ENCODE assay signal across 26 cellular contexts in genomic region chr4:4415107-4415805, GRCh38. TPM values are rescaled to one million over a fixed set of nuclear protein-coding genes. Genes with fewer than 3 reads are reported as not detected.
DNase-seq lines count a peak whose midpoint lies in the region; ATAC-seq and TF ChIP-seq lines count a peak whose summit lies in the region.
"Had no signal": no experiment of that assay in that cellular context is flagged by ENCODE, and none has a peak within 500 bp of the region (broad histone marks: within the 10 kb centered on the region; RNA-seq: fewer than 3 reads in every experiment).

No MANE protein-coding gene starts in this region.

- no peaks in the 10 kb centered on the region for H3K27me3 ChIP-seq in right cardiac atrium (ENCODE audit: control insufficient read depth, insufficient read depth)
- H3K27me3 ChIP-seq in heart right ventricle: no peaks in the 10 kb centered on the region
- H3K27me3 ChIP-seq in lower lobe of right lung (ENCODE audit: low read depth): no peaks in the 10 kb centered on the region
- H3K27me3 ChIP-seq in suprapubic skin: no peaks in the 10 kb centered on the region

- H3K4me1 ChIP-seq in right cardiac atrium (ENCODE audit: control insufficient read depth, insufficient read depth, low read length) (no peaks in the 10 kb centered on the region), heart right ventricle (no peaks in the 10 kb centered on the region), lower lobe of right lung (no peaks in the 10 kb centered on the region), suprapubic skin (no peaks in the 10 kb centered on the region)

- no peak overlapping the region for H3K4me3 Mint-ChIP-seq in chondrocyte (ENCODE audit: unreplicated experiment)
- H3K4me3 Mint-ChIP-seq: CD4-positive, alpha-beta memory T cell; GM23338; H9; HFFc6 had no signal

- WGBS in right cardiac atrium: 96% methylated on average over 19 of the region's 19 CpGs
- WGBS in heart right ventricle, 2 donors: 94 to 95% methylated on average over 19 of the region's 19 CpGs
- 92% methylated on average over 18 of the region's 19 CpGs for WGBS in suprapubic skin

- H3K4me3 ChIP-seq in right cardiac atrium (ENCODE audit: low read length) (no peak overlapping the region), heart right ventricle (no peak overlapping the region), lower lobe of right lung (no peak overlapping the region), suprapubic skin (no peak overlapping the region)
- H3K4me3 ChIP-seq: GM23338, SK-N-MC had no signal

- DNase-seq in right cardiac atrium: no peak
- no peak for DNase-seq in heart right ventricle
- DNase-seq in chondrocyte (ENCODE audit: low spot score): peak; percentile 85
- peak; percentile 30 for DNase-seq in lower lobe of right lung
- DNase-seq in suprapubic skin (ENCODE audit: low spot score in 2 of 2): peak; percentile 30 to 77
- no peak for DNase-seq in NCI-H2107 treated with DMSO at 0.1 percent for 48 hours (lab: John Stamatoyannopoulos, UW; ENCODE audit: unreplicated experiment)
- DNase-seq in NK-92 (lab: John Stamatoyannopoulos, UW; ENCODE audit: unreplicated experiment): no peak
- DNase-seq: CD4-positive, alpha-beta memory T cell; COR-L47; DMS53; H9; HFFc6; Karpas-422; NCI-H1092; NCI-H1417 treated with DMSO at 0.1 percent for 48 hours; NCI-H1694 treated with DMSO at 0.1 percent for 48 hours; NCI-H2081; NCI-H2171; NCI-H226; NCI-H510A; SHP77 treated with DMSO at 0.1 percent for 48 hours had no signal

- intact Hi-C loops in right cardiac atrium (cut with DNase I): no loop called here
- intact Hi-C loops in heart right ventricle (cut with DNase I): no loop called here
- intact Hi-C loops in lower lobe of right lung (cut with DNase I): no loop called here

- no peaks in the 10 kb centered on the region for H3K4me1 Mint-ChIP-seq in chondrocyte (ENCODE audit: low read depth)
- H3K4me1 Mint-ChIP-seq: H9 had no signal

- no peaks in the 10 kb centered on the region for H3K9me3 Mint-ChIP-seq in chondrocyte (ENCODE audit: low read depth)
- H3K9me3 Mint-ChIP-seq: HFFc6 had no signal

- H3K36me3 ChIP-seq in heart right ventricle (peaks cover 0 to 40% (median 16%) of the 10 kb centered on the region in 9 donors), lower lobe of right lung (peaks cover 26% of the 10 kb centered on the region), suprapubic skin (peaks cover 56% of the 10 kb centered on the region)

- no peaks in the 10 kb centered on the region for H3K27me3 Mint-ChIP-seq in chondrocyte (ENCODE audit: low read depth)
- H3K27me3 Mint-ChIP-seq: CD4-positive, alpha-beta memory T cell had no signal

- TF ChIP-seq CTCF in heart right ventricle (IDR thresholded peaks at IDR 0.05) (no peak), chondrocyte (IDR thresholded peaks at IDR 0.05) (no peak), lower lobe of right lung (IDR thresholded peaks at IDR 0.05) (no peak), suprapubic skin (IDR thresholded peaks at IDR 0.05) (no peak)

- H3K9me3 ChIP-seq in right cardiac atrium (ENCODE audit: control insufficient read depth, low read length) (no peaks in the 10 kb centered on the region), heart right ventricle (no peaks in the 10 kb centered on the region), lower lobe of right lung (no peaks in the 10 kb centered on the region), suprapubic skin (no peaks in the 10 kb centered on the region)

- no peak for TF ChIP-seq POLR2A in suprapubic skin (IDR thresholded peaks at IDR 0.05)

- peaks cover 15% of the 10 kb centered on the region for H3K36me3 Mint-ChIP-seq in chondrocyte (ENCODE audit: low read depth)

- ATAC-seq in right cardiac atrium (peak; percentile 12 to 15), heart right ventricle (no peak), lower lobe of right lung (peak in 1 of 2 donors; percentile 11), GM21528 (IDR thresholded peaks at IDR 0.05; ENCODE audit: low FRiP score, unreplicated experiment) (no peak)
- ATAC-seq: GM23338, Panc1 had no signal

- no peak for TF ChIP-seq EP300 in suprapubic skin (IDR thresholded peaks at IDR 0.05)

- no peak overlapping the region for H3K27ac ChIP-seq in right cardiac atrium (ENCODE audit: low read length)
- no peak overlapping the region for H3K27ac ChIP-seq in heart right ventricle
- no peak overlapping the region for H3K27ac ChIP-seq in lower lobe of right lung
- H3K27ac ChIP-seq in suprapubic skin: no peak overlapping the region
- H3K27ac ChIP-seq: RWPE1, SK-N-MC had no signal

- no peak overlapping the region for H3K27ac Mint-ChIP-seq in chondrocyte (ENCODE audit: unreplicated experiment)
- H3K27ac Mint-ChIP-seq: GM23338, HFFc6 had no signal

RNA-seq across cellular contexts. Expression of gene NSG1, which starts 28.4 kb away (rescaled TPM):
- total RNA-seq in right cardiac atrium: 10 to 100 TPM in 1 of 4 donors, 1 to 10 TPM in 3; 6.2 to 16.2 (median 7.5) TPM
- 4.9 TPM for polyA plus RNA-seq in right cardiac atrium
- 10 to 100 TPM in 1 of 10 donors, 1 to 10 TPM in 9; 1.4 to 10.5 (median 4.1) TPM for total RNA-seq in heart right ventricle
- 1 to 10 TPM; 1.5 to 1.6 TPM for polyA plus RNA-seq in heart right ventricle
- 0.42 TPM in 1 of 3 replicates, not detected in the others for total RNA-seq in chondrocyte
- 0.50 TPM for total RNA-seq in lower lobe of right lung
- total RNA-seq in suprapubic skin: 100 to 1,000 TPM in 3 of 4 donors, 10 to 100 TPM in 1; 42.2 to 157 (median 114) TPM

Comparison
In these comparisons a context has a peak if more than half of its experiments do, and no peak if none do; other contexts are left out.
1. ATAC-seq: peak in right cardiac atrium (2 of 2); none in heart right ventricle (0 of 8) and GM21528 (single experiment).
2. DNase-seq: peak in chondrocyte (single experiment), lower lobe of right lung (single experiment) and suprapubic skin (2 of 2); none in right cardiac atrium (0 of 3), heart right ventricle (0 of 2), NCI-H2107 treated with DMSO at 0.1 percent for 48 hours (single experiment) and NK-92 (single experiment).